Comparison of ENCODE assay signal across 8 cellular contexts in genomic region chr18:12991839-12992216, GRCh38. TPM values are rescaled to one million over a fixed set of nuclear protein-coding genes. Genes with fewer than 3 reads are reported as not detected.
DNase-seq lines count a peak whose midpoint lies in the region; ATAC-seq, FAIRE-seq and TF ChIP-seq lines count a peak whose summit lies in the region.

No MANE protein-coding gene starts in this region.

- peak overlapping the region; percentile 99 for H2BK5ac ChIP-seq in H1 (ENCODE audit: low read depth, low read length)

- H4K8ac ChIP-seq in H1 (ENCODE audit: extremely low read depth, insufficient read depth, low read length): no peak overlapping the region

- intact Hi-C loops in CD8-positive, alpha-beta T cell (cut with DNase I, micrococcal nuclease): loop anchor here (1.0 to 10.0 kb wide), 13 partner anchors 44 to 1141 kb away; partner anchors contain the start of genes CEP76 (in 2 of the 2), PSMG2 (in 2 of the 2), AFG3L2 (in 1 of the 2) and CHMP1B (in 1 of the 2)

- peak overlapping the region; percentile 97 for H3K27ac Mint-ChIP-seq in CD8-positive, alpha-beta T cell

- TF ChIP-seq RAD21 in H1 (IDR thresholded peaks at IDR 0.05 in 1 of 2, conservative IDR thresholded peaks at IDR 0.05 in 1 of 2; ENCODE audit: low read depth in 2 of 2, low read length in 2 of 2): no peak

- no peak overlapping the region for H3K4ac ChIP-seq in H1 (replicated peaks; ENCODE audit: insufficient read length, low read depth, low read length)

- H2AFZ ChIP-seq in H1 (ENCODE audit: low read length): peak overlapping the region; percentile 90
- peak overlapping the region; percentile 76 for H2AFZ ChIP-seq in neuron (ENCODE audit: low read depth, low read length)

- 9% methylated on average over 8 of the region's 8 CpGs; no CpG with 5 or more reads in 1 of the 2 experiments for WGBS in H1 (ENCODE audit: extremely low coverage in 1 of 2, insufficient coverage in 1 of 2, insufficient read length in 1 of 2, insufficient replicate concordance in 2 of 2, low coverage in 1 of 2, low lambda C conversion rate in 2 of 2, missing lambda C conversion rate in 1 of 2), 2 experiments

- H2AK5ac ChIP-seq in H1 (ENCODE audit: low read depth, low read length): no peak overlapping the region

- no peak for DNase-seq in CD8-positive, alpha-beta T cell
- DNase-seq in MG63 (no peak), H1 (ENCODE audit: low read depth in 1 of 2, low spot score in 2 of 2) (no peak), T-helper 9 cell (no peak), HUDEP-2 (lab: John Stamatoyannopoulos, UW; ENCODE audit: unreplicated experiment in 76 of 76) (no peak)

- peaks cover 31% of the 10 kb centered on the region for H3K4me1 ChIP-seq in CD8-positive, alpha-beta T cell (ENCODE audit: insufficient read depth, low read length)
- H3K4me1 ChIP-seq in H1 (replicated peaks in 1 of 4; ENCODE audit: control insufficient read depth in 3 of 4, insufficient read depth in 4 of 4, low read length in 3 of 4) (peaks cover 2 to 12% (median 3%) of the 10 kb centered on the region in 4 experiments; a peak in 4 of 7 replicates), neuron (ENCODE audit: insufficient read depth, low read length) (peaks cover 18% of the 10 kb centered on the region)

- H3K14ac ChIP-seq in H1 (ENCODE audit: insufficient read length): no peak overlapping the region

- no peak overlapping the region for H2BK120ac ChIP-seq in H1 (replicated peaks; ENCODE audit: low read depth, low read length)

- no peak overlapping the region for H2BK20ac ChIP-seq in H1 (ENCODE audit: low read length)

- H3K27me3 ChIP-seq in CD8-positive, alpha-beta T cell (ENCODE audit: insufficient read depth, low read length): no peaks in the 10 kb centered on the region
- no peaks in the 10 kb centered on the region for H3K27me3 ChIP-seq in MG63
- no peaks in the 10 kb centered on the region for H3K27me3 ChIP-seq in H1 (replicated peaks in 1 of 4; ENCODE audit: control insufficient read depth in 3 of 4, extremely low read depth in 1 of 4, insufficient read depth in 3 of 4, low read length in 3 of 4)
- H3K27me3 ChIP-seq in neuron (ENCODE audit: insufficient read depth, low read length): no peaks in the 10 kb centered on the region

- H3K79me2 ChIP-seq in H1 (ENCODE audit: control insufficient read depth in 1 of 2, insufficient read depth in 2 of 2, low read length in 2 of 2): peaks cover 31 to 50% of the 10 kb centered on the region in 2 experiments

- peaks cover 1 to 2% of the 10 kb centered on the region in 2 experiments for H4K20me1 ChIP-seq in H1 (replicated peaks in 1 of 2; ENCODE audit: control insufficient read depth in 1 of 2, insufficient read depth in 2 of 2, low read length in 2 of 2)

- H3K36me3 Mint-ChIP-seq in CD8-positive, alpha-beta T cell: peaks cover 17% of the 10 kb centered on the region

- H3K18ac ChIP-seq in H1 (ENCODE audit: extremely low read depth, low read length): peak overlapping the region; percentile 99; the same call in 1 of the 2 replicates

- H2BK12ac ChIP-seq in H1 (ENCODE audit: low read depth, low read length): no peak overlapping the region

- no peak overlapping the region for H3K23ac ChIP-seq in H1 (ENCODE audit: insufficient read length)

- peaks cover 20% of the 10 kb centered on the region for H3K79me1 ChIP-seq in H1 (ENCODE audit: low read depth, low read length)

- peak overlapping the region; percentile 98 for H3K4me3 Mint-ChIP-seq in CD8-positive, alpha-beta T cell

- no peak overlapping the region for H4K5ac ChIP-seq in H1 (ENCODE audit: insufficient read length, low read depth, low read length)

- peak overlapping the region in 3 of 4 experiments; percentile 64 to 79 (median 67); a peak in 6 of 7 replicates for H3K9ac ChIP-seq in H1 (replicated peaks in 1 of 4; ENCODE audit: extremely low read depth in 1 of 4, low read depth in 3 of 4, low read length in 3 of 4)

- no peaks in the 10 kb centered on the region for H3K9me3 Mint-ChIP-seq in CD8-positive, alpha-beta T cell

- H3K56ac ChIP-seq in H1 (replicated peaks; ENCODE audit: insufficient read length, low read depth, low read length): no peak overlapping the region

- H3K27me3 Mint-ChIP-seq in CD8-positive, alpha-beta T cell (ENCODE audit: low read depth): no peaks in the 10 kb centered on the region

- FAIRE-seq in H1 (lab: Jason Lieb, UNC): no peak

- peaks cover 17% of the 10 kb centered on the region for H3K4me1 Mint-ChIP-seq in CD8-positive, alpha-beta T cell (ENCODE audit: low read depth)

- H3K4me2 ChIP-seq in H1 (ENCODE audit: insufficient read depth in 1 of 2, low read depth in 2 of 2, low read length in 2 of 2): peak overlapping the region; percentile 73 to 85

- no peak overlapping the region for H4K91ac ChIP-seq in H1 (replicated peaks; ENCODE audit: insufficient read length, low read length)

- peak overlapping the region; percentile 54 for H3K27ac ChIP-seq in CD8-positive, alpha-beta T cell (ENCODE audit: low read depth, low read length)
- H3K27ac ChIP-seq in H1 (ENCODE audit: low read depth, low read length): peak overlapping the region; percentile 87; the same call in 1 of the 2 replicates

- no peak for TF ChIP-seq EP300 in H1 (IDR thresholded peaks at IDR 0.05; ENCODE audit: borderline replicate concordance in 1 of 2, low read depth in 2 of 2, low read length in 2 of 2)

- CTCF ChIA-PET in CD8-positive, alpha-beta T cell (lab: Charles Lee): no interaction called here
- CTCF ChIA-PET in H1 (lab: Charles Lee; ENCODE audit: partially characterized antibody): interaction anchor here (1.7 kb wide), 1 partner anchor 9 kb away, joined by 4 read pairs; no protein-coding TSS in a partner anchor

- no peak for ATAC-seq in CD8-positive, alpha-beta T cell
- ATAC-seq in HG03095 (IDR thresholded peaks at IDR 0.05; ENCODE audit: unreplicated experiment) (no peak), HG03175 (IDR thresholded peaks at IDR 0.05; ENCODE audit: unreplicated experiment) (no peak)

- no peak for TF ChIP-seq CTCF in CD8-positive, alpha-beta T cell (IDR thresholded peaks at IDR 0.05)
- no peak for TF ChIP-seq CTCF in H1 (IDR thresholded peaks at IDR 0.05; ENCODE audit: control extremely low read depth in 1 of 3, insufficient read depth in 1 of 3, low read depth in 1 of 3, low read length in 3 of 3)

- H3K36me3 ChIP-seq in CD8-positive, alpha-beta T cell (ENCODE audit: insufficient read depth, low read length): no peaks in the 10 kb centered on the region
- H3K36me3 ChIP-seq in MG63 (peaks cover 5% of the 10 kb centered on the region), H1 (ENCODE audit: control insufficient read depth in 2 of 4, insufficient read depth in 4 of 4, low read length in 3 of 4) (0 out of 8 replicates have a peak, but pooled peaks cover 0 to 2% (median under 1%) of the 10 kb centered on the region in 4 experiments), neuron (ENCODE audit: insufficient read depth, low read length) (peaks cover 4% of the 10 kb centered on the region)

- H3K23me2 ChIP-seq in H1 (ENCODE audit: low read depth, low read length): peaks cover 17% of the 10 kb centered on the region

- POLR2A ChIA-PET in CD8-positive, alpha-beta T cell (lab: Charles Lee): interaction anchor here (1.3 to 1.4 kb wide), 2 partner anchors 21 to 146 kb away, joined by 3 to 4 read pairs; no protein-coding TSS in a partner anchor
- POLR2A ChIA-PET in H1 (lab: Charles Lee; ENCODE audit: partially characterized antibody): interaction anchor here (1.3 to 1.6 kb wide), 4 partner anchors 9 to 80 kb away, joined by 4 to 7 read pairs (median 6); partner anchors contain the start of gene SEH1L

- H3K4me3 ChIP-seq in CD8-positive, alpha-beta T cell (ENCODE audit: low read depth, low read length): peak overlapping the region; percentile 79
- H3K4me3 ChIP-seq in MG63 (peak overlapping the region; percentile 90), H1 (ENCODE audit: extremely low read depth in 1 of 4, insufficient read depth in 2 of 4, low read depth in 3 of 4, low read length in 4 of 4) (peak overlapping the region; percentile 85 to 97 (median 88)), neuron (ENCODE audit: low read length) (peak overlapping the region; percentile 57)

- no peak overlapping the region for H2BK15ac ChIP-seq in H1 (ENCODE audit: low read length)

- no peak for TF ChIP-seq POLR2A in H1 (IDR thresholded peaks at IDR 0.05; ENCODE audit: control extremely low read depth in 1 of 2, low read depth in 2 of 2, low read length in 2 of 2)

- no peaks in the 10 kb centered on the region for H3K9me3 ChIP-seq in CD8-positive, alpha-beta T cell (ENCODE audit: low read length)
- H3K9me3 ChIP-seq in MG63: no peaks in the 10 kb centered on the region
- no peaks in the 10 kb centered on the region for H3K9me3 ChIP-seq in H1 (ENCODE audit: insufficient read depth in 2 of 2, low read depth in 1 of 2, low read length in 1 of 2)
- H3K9me3 ChIP-seq in neuron (ENCODE audit: low read length): no peaks in the 10 kb centered on the region

TF ChIP-seq in H1, 55 proteins besides CTCF, POLR2A, EP300 and RAD21 (continues in another document):
- TF ChIP-seq TAF1 (IDR thresholded peaks at IDR 0.05; ENCODE audit: low read depth, low read length) (no peak), HDAC2 (IDR thresholded peaks at IDR 0.05; ENCODE audit: borderline replicate concordance in 1 of 2, low read depth in 2 of 2, low read length in 2 of 2) (no peak), CEBPB (IDR thresholded peaks at IDR 0.05; ENCODE audit: low read depth, low read length) (no peak)

RNA-seq across cellular contexts. Expression of gene CEP192, which starts 0.7 kb away (rescaled TPM):
- total RNA-seq in CD8-positive, alpha-beta T cell: 10 to 100 TPM; 22.8 to 24.3 TPM
- total RNA-seq in MG63 (2014; rRNA removed; shearing (Covaris generic); ENCODE audit: low replicate concordance): 11.7 and 16.9 TPM in 2 replicates
- 23.1 and 26.2 TPM in 2 replicates for total RNA-seq in H1 (2021; fragmentation: NEBNext Ultra II Directional; extraction: Animal tissue kit (Norgen Biotek cat#: 25700))
- polyA plus RNA-seq in H1 (2011; rRNA removed): 9.3 and 13.4 TPM in 2 replicates
- 15.6 TPM for polyA plus RNA-seq in H1 (2011; cell fraction: cytosol; rRNA removed)
- polyA plus RNA-seq in H1 (2011; cell fraction: nucleus; rRNA removed): 16.0 TPM
- polyA plus RNA-seq in H1 (2012, experiment 1 of 2): 10.8 to 16.3 TPM (median 12.6 TPM) in 4 replicates
- 1.0 TPM for polyA plus RNA-seq in H1 (2012, experiment 2 of 2)
- polyA plus RNA-seq in H1 (2013, experiment 1 of 2): 12.6 TPM
- polyA plus RNA-seq in H1 (2013, experiment 2 of 2): 11.1 TPM
- 36.0 and 46.9 TPM in 2 replicates for polyA minus RNA-seq in H1 (2011; rRNA and poly(A)+ RNA removed)
- 16.7 TPM for polyA minus RNA-seq in H1 (2011; cell fraction: cytosol; rRNA and poly(A)+ RNA removed)
- 69.7 TPM for polyA minus RNA-seq in H1 (2011; cell fraction: nucleus; rRNA and poly(A)+ RNA removed)

RNA-seq across cellular contexts. Expression of gene SEH1L, which starts 44.0 kb away (rescaled TPM):
- total RNA-seq in CD8-positive, alpha-beta T cell: 10 to 100 TPM; 23.9 to 27.6 TPM
- 64.2 and 72.9 TPM in 2 replicates for total RNA-seq in MG63 (2014; rRNA removed; shearing (Covaris generic); ENCODE audit: low replicate concordance)
- 92.6 and 96.7 TPM in 2 replicates for total RNA-seq in H1 (2021; fragmentation: NEBNext Ultra II Directional; extraction: Animal tissue kit (Norgen Biotek cat#: 25700))
- polyA plus RNA-seq in H1 (2011; rRNA removed): 31.9 and 41.7 TPM in 2 replicates
- polyA plus RNA-seq in H1 (2011; cell fraction: cytosol; rRNA removed): 43.4 TPM
- polyA plus RNA-seq in H1 (2011; cell fraction: nucleus; rRNA removed): 27.8 TPM
- 37.0 to 49.9 TPM (median 42.1 TPM) in 4 replicates for polyA plus RNA-seq in H1 (2012, experiment 1 of 2)
- 7.6 TPM for polyA plus RNA-seq in H1 (2012, experiment 2 of 2)
- 28.0 TPM for polyA plus RNA-seq in H1 (2013, experiment 1 of 2)
- polyA plus RNA-seq in H1 (2013, experiment 2 of 2): 30.0 TPM
- 134 and 195 TPM in 2 replicates for polyA minus RNA-seq in H1 (2011; rRNA and poly(A)+ RNA removed)
- polyA minus RNA-seq in H1 (2011; cell fraction: cytosol; rRNA and poly(A)+ RNA removed): 36.8 TPM
- 53.9 TPM for polyA minus RNA-seq in H1 (2011; cell fraction: nucleus; rRNA and poly(A)+ RNA removed)
